21 cellular contexts compared by ENCODE assay signal in the genomic region with DNA sequence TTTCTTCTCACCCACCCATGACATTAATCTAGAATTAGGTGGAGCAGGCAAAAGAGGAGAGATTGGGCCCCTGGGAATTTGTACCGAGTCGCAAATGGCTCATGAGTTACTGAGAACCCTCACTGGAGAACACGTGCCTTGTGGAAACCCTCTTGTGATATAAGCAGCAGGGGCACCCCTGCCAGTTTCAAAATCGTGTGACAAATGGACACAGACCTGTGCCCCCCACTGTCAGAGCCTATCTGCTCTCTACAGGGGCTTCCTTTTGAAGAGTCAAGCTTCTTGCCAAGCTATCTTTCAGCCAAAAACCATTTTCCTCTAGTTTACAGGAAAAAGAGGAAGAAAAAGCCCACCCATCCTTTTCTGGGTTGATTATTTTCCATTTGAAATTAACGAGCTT.
DNase-seq lines count a peak whose midpoint lies in the region; ATAC-seq, FAIRE-seq and TF ChIP-seq lines count a peak whose summit lies in the region.
"Had no signal": no experiment of that assay in that cellular context is flagged by ENCODE, and none has a peak within 500 bp of the region (broad histone marks: within the 10 kb centered on the region; RNA-seq: fewer than 3 reads in every experiment).

No MANE protein-coding gene starts in this region.

- no peak for DNase-seq in CD14-positive monocyte (ENCODE audit: low spot score)
- DNase-seq in CD8-positive, alpha-beta memory T cell, result no peak
- no peak for DNase-seq in activated CD4-positive, alpha-beta memory T cell treated with anti-CD3 and anti-CD28 coated beads for 36 hours
- no peak for DNase-seq in memory B cell (ENCODE audit: low spot score in 2 of 2)
- DNase-seq in head of caudate nucleus, result no peak
- DNase-seq in right cardiac atrium, result no peak
- DNase-seq in WERI-Rb-1, result no peak
- DNase-seq in HTR-8/SVneo (ENCODE audit: insufficient read length, low spot score), result no peak
- DNase-seq: activated CD8-positive, alpha-beta memory T cell treated with anti-CD3 and anti-CD28 coated beads for 24 hours; central memory CD4-positive, alpha-beta T cell; hippocampal formation; kidney glomerular epithelial cell; NCI-H1105; NCI-H2107; NCI-H69; psoas muscle; SJCRH30; stimulated activated CD8-positive, alpha-beta memory T cell treated with anti-CD3 and anti-CD28 coated beads, Interleukin-4, amount 100 ng/mL, for 48 hours; tibial artery had no signal

- TF ChIP-seq CTCF in CD14-positive monocyte (IDR thresholded peaks at IDR 0.05) (no peak), WERI-Rb-1 (IDR thresholded peaks at IDR 0.05; ENCODE audit: low read depth, low read length) (no peak)

- ATAC-seq in memory B cell (ENCODE audit: low read depth) (no peak), right cardiac atrium (no peak)
- ATAC-seq: psoas muscle had no signal

- intact Hi-C loops in CD14-positive monocyte (cut with micrococcal nuclease), result loop anchor here (2.0 to 5.0 kb wide), 3 partner anchors 14 to 65 kb away; a partner anchor contains a TSS
- intact Hi-C loops in activated CD4-positive, alpha-beta memory T cell treated with anti-CD3 and anti-CD28 coated beads for 36 hours (cut with micrococcal nuclease), result loop anchor here (5.0 kb wide), 1 partner anchor 620 kb away; a partner anchor contains a TSS
- intact Hi-C loops in head of caudate nucleus (cut with DNase I), result no loop called here
- intact Hi-C loops in right cardiac atrium (cut with DNase I), result no loop called here

- no peaks in the 10 kb centered on the region for H3K36me3 Mint-ChIP-seq in CD14-positive monocyte
- peaks cover 0 to 4% (median 1%) of the 10 kb centered on the region in 3 donors for H3K36me3 Mint-ChIP-seq in CD8-positive, alpha-beta memory T cell
- peaks cover 1% of the 10 kb centered on the region for H3K36me3 Mint-ChIP-seq in activated CD4-positive, alpha-beta memory T cell treated with anti-CD3 and anti-CD28 coated beads for 36 hours
- H3K36me3 Mint-ChIP-seq in memory B cell, result peaks cover 5% of the 10 kb centered on the region

- FAIRE-seq in HTR-8/SVneo (lab: Jason Lieb, UNC), result no peak

- no peaks in the 10 kb centered on the region for H3K9me3 ChIP-seq in CD8-positive, alpha-beta memory T cell (ENCODE audit: low read length)
- H3K9me3 ChIP-seq in right cardiac atrium (ENCODE audit: control insufficient read depth, low read length) (no peaks in the 10 kb centered on the region), WERI-Rb-1 (ENCODE audit: severe bottlenecking) (no peaks in the 10 kb centered on the region)
- H3K9me3 ChIP-seq: psoas muscle, SJCRH30, tibial artery had no signal

- POLR2A ChIA-PET in CD8-positive, alpha-beta memory T cell (lab: Charles Lee), result interaction anchor here (1.7 to 4.3 kb wide), 2 partner anchors 33 to 64 kb away, joined by 16 to 52 read pairs; a partner anchor contains a TSS
- POLR2A ChIA-PET in activated CD4-positive, alpha-beta memory T cell treated with anti-CD3 and anti-CD28 coated beads for 36 hours (lab: Charles Lee), result interaction anchor here (1.1 to 4.5 kb wide), 3 partner anchors 33 to 68 kb away, joined by 4 to 57 read pairs (median 6); a partner anchor contains a TSS

- 31% methylated on average over 5 of the region's 5 CpGs for WGBS in right cardiac atrium

- H3K27ac Mint-ChIP-seq in CD14-positive monocyte (peak overlapping the region; percentile 90 to 96 (median 95)), memory B cell (peak overlapping the region; percentile 75)
- H3K27ac Mint-ChIP-seq in CD8-positive, alpha-beta memory T cell, result peak overlapping the region; percentile 87 to 98 (median 94)
- H3K27ac Mint-ChIP-seq in activated CD4-positive, alpha-beta memory T cell treated with anti-CD3 and anti-CD28 coated beads for 36 hours, result peak overlapping the region; percentile 86

- H3K9me3 Mint-ChIP-seq in CD14-positive monocyte, result peaks cover 0 to 6% (median 0%) of the 10 kb centered on the region in 7 donors
- no peaks in the 10 kb centered on the region for H3K9me3 Mint-ChIP-seq in CD8-positive, alpha-beta memory T cell
- no peaks in the 10 kb centered on the region for H3K9me3 Mint-ChIP-seq in activated CD4-positive, alpha-beta memory T cell treated with anti-CD3 and anti-CD28 coated beads for 36 hours
- H3K9me3 Mint-ChIP-seq in memory B cell, result peaks cover 3% of the 10 kb centered on the region
- H3K9me3 Mint-ChIP-seq: neural crest cell had no signal

- no peaks in the 10 kb centered on the region for H3K36me3 ChIP-seq in CD8-positive, alpha-beta memory T cell (ENCODE audit: insufficient read depth, low read length)
- no peaks in the 10 kb centered on the region for H3K36me3 ChIP-seq in WERI-Rb-1
- H3K36me3 ChIP-seq: SJCRH30, tibial artery had no signal

- H3K4me3 Mint-ChIP-seq in CD14-positive monocyte (no peak overlapping the region), memory B cell (no peak overlapping the region)
- H3K4me3 Mint-ChIP-seq in CD8-positive, alpha-beta memory T cell, result peak overlapping the region in 2 of 7 donors; percentile 35 to 41
- H3K4me3 Mint-ChIP-seq in activated CD4-positive, alpha-beta memory T cell treated with anti-CD3 and anti-CD28 coated beads for 36 hours, result no peak overlapping the region
- H3K4me3 Mint-ChIP-seq: neural crest cell had no signal

- peaks cover 0 to 2% (median 0%) of the 10 kb centered on the region in 3 donors for H3K27me3 Mint-ChIP-seq in CD14-positive monocyte (ENCODE audit: low read depth in 3 of 3)
- H3K27me3 Mint-ChIP-seq in CD8-positive, alpha-beta memory T cell, result no peaks in the 10 kb centered on the region
- no peaks in the 10 kb centered on the region for H3K27me3 Mint-ChIP-seq in activated CD4-positive, alpha-beta memory T cell treated with anti-CD3 and anti-CD28 coated beads for 36 hours
- no peaks in the 10 kb centered on the region for H3K27me3 Mint-ChIP-seq in memory B cell

- peaks cover 58% of the 10 kb centered on the region for H3K4me1 Mint-ChIP-seq in CD14-positive monocyte
- H3K4me1 Mint-ChIP-seq in CD8-positive, alpha-beta memory T cell, result peaks cover 36 to 53% (median 51%) of the 10 kb centered on the region in 3 donors
- H3K4me1 Mint-ChIP-seq in activated CD4-positive, alpha-beta memory T cell treated with anti-CD3 and anti-CD28 coated beads for 36 hours (ENCODE audit: low read depth), result peaks cover 45% of the 10 kb centered on the region
- H3K4me1 Mint-ChIP-seq in memory B cell, result peaks cover 21% of the 10 kb centered on the region
- H3K4me1 Mint-ChIP-seq: neural crest cell had no signal

- peak overlapping the region; percentile 5 for H3K4me3 ChIP-seq in CD8-positive, alpha-beta memory T cell (ENCODE audit: low read length)
- H3K4me3 ChIP-seq in right cardiac atrium (ENCODE audit: low read length) (no peak overlapping the region), WERI-Rb-1 (ENCODE audit: low read depth, low read length) (no peak overlapping the region)
- H3K4me3 ChIP-seq: psoas muscle, SJCRH30, smooth muscle cell, tibial artery had no signal

- CTCF ChIA-PET in CD8-positive, alpha-beta memory T cell (lab: Charles Lee), result interaction anchor here (1.7 to 4.0 kb wide), 5 partner anchors 14 to 116 kb away, joined by 5 to 32 read pairs (median 11); a partner anchor contains a TSS
- CTCF ChIA-PET in activated CD4-positive, alpha-beta memory T cell treated with anti-CD3 and anti-CD28 coated beads for 36 hours (lab: Charles Lee), result interaction anchor here (0.8 to 2.4 kb wide), 6 partner anchors 9 to 65 kb away, joined by 3 to 19 read pairs (median 3); a partner anchor contains a TSS

- no peak overlapping the region for H3K27ac ChIP-seq in CD8-positive, alpha-beta memory T cell (ENCODE audit: low read depth, low read length)
- H3K27ac ChIP-seq in right cardiac atrium (ENCODE audit: low read length), result no peak overlapping the region
- H3K27ac ChIP-seq in WERI-Rb-1, result no peak overlapping the region
- H3K27ac ChIP-seq: psoas muscle, SJCRH30, tibial artery had no signal

- peaks cover 51% of the 10 kb centered on the region for H3K4me1 ChIP-seq in CD8-positive, alpha-beta memory T cell (ENCODE audit: insufficient read depth, low read length)
- H3K4me1 ChIP-seq in right cardiac atrium (ENCODE audit: control insufficient read depth, insufficient read depth, low read length), result no peaks in the 10 kb centered on the region
- H3K4me1 ChIP-seq: psoas muscle, SJCRH30, tibial artery had no signal

- no peaks in the 10 kb centered on the region for H3K27me3 ChIP-seq in CD8-positive, alpha-beta memory T cell (ENCODE audit: insufficient read depth, low read length, poor library complexity, severe bottlenecking)
- H3K27me3 ChIP-seq in right cardiac atrium (ENCODE audit: control insufficient read depth, insufficient read depth), result no peaks in the 10 kb centered on the region
- no peaks in the 10 kb centered on the region for H3K27me3 ChIP-seq in WERI-Rb-1 (ENCODE audit: insufficient read depth, low read depth, severe bottlenecking)
- H3K27me3 ChIP-seq: SJCRH30, tibial artery had no signal

Comparison
In these comparisons a context has a peak if more than half of its experiments do, and no peak if none do; other contexts are left out.
1. intact Hi-C loops: an anchor here in CD14-positive monocyte (2.0 to 5.0 kb wide) and activated CD4-positive, alpha-beta memory T cell treated with anti-CD3 and anti-CD28 coated beads for 36 hours (5.0 kb wide); none called in head of caudate nucleus and right cardiac atrium.